8 cellular contexts compared by ENCODE assay signal in the genomic region with DNA sequence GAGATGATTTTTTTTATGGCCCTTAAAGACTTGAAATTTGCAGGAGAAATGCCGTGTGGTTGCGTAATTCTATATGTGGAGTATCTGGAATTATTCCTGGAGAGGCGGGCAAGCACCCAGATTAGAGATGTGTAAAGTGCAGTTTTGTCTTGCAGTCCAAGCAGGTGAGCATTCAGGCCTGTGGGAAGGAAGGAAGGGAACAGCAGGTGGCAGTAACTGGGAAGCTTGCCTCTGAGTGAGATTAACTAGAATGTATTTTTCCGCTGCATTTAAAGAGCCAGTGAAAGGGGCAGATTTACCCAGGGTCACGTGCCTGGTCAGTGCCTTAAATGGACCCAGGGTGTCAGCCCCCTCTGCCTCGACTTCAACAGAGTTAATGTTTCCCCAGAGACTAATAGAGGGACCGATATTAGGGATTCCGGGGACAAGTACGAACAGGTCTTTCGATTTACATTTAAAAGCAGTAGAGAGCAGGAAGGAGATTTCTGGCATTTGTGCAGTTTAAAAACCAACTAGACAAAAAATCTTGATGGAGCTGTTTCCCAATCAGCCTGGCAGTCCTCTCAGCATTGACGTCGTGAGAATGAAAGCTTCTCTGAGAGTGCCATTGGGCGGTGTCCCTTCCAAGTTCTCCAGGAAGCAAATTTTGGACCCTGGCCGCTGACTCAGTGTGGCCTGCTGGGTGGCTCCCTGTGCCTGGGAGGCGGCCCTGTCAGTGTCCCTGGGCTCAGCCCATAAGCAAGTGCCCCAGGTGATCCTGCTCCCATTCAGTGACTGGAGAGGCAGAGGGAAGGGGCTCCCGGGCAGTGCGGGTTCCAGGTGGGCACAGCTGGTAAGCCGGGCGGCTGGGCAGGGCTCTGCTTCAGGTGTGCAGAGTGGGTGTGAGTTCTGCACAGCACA. TPM values are rescaled to one million over a fixed set of nuclear protein-coding genes. Genes with fewer than 3 reads are reported as not detected.
DNase-seq lines count a peak whose midpoint lies in the region; ATAC-seq and TF ChIP-seq lines count a peak whose summit lies in the region.

No MANE protein-coding gene starts in this region.

- H3K27me3 ChIP-seq in H7 (ENCODE audit: control insufficient read depth, insufficient read depth, low read length) (no peaks in the 10 kb centered on the region), gastroesophageal sphincter (no peaks in the 10 kb centered on the region)

- TF ChIP-seq CTCF in gastroesophageal sphincter (IDR thresholded peaks at IDR 0.05), result peak in 2 of 4 experiments; percentile 57 to 58
- TF ChIP-seq CTCF in omental fat pad (IDR thresholded peaks at IDR 0.05), result no peak

- no peak overlapping the region for H3K4me3 ChIP-seq in H7 (ENCODE audit: insufficient read depth, low read depth, low read length)
- peak overlapping the region in 1 of 2 donors; percentile 9 for H3K4me3 ChIP-seq in gastroesophageal sphincter

- no peaks in the 10 kb centered on the region for H3K9me3 ChIP-seq in gastroesophageal sphincter

- ATAC-seq in gastroesophageal sphincter, result peak; percentile 86
- peak; percentile 67 for ATAC-seq in omental fat pad (ENCODE audit: low FRiP score)
- ATAC-seq in HG03439 (IDR thresholded peaks at IDR 0.05; ENCODE audit: unreplicated experiment), result no peak
- no peak for ATAC-seq in activated CD4-positive, CD25-positive, alpha-beta regulatory T cell treated with anti-CD3 and anti-CD28 coated beads, Interleukin-2, amount 50 U/mL, for 24 hours

- no peak for TF ChIP-seq EP300 in gastroesophageal sphincter (IDR thresholded peaks at IDR 0.05)

- no peaks in the 10 kb centered on the region for H3K36me3 ChIP-seq in H7 (replicated peaks; ENCODE audit: control insufficient read depth, insufficient read depth, low read length)
- no peaks in the 10 kb centered on the region for H3K36me3 ChIP-seq in gastroesophageal sphincter

- TF ChIP-seq POLR2A in gastroesophageal sphincter (IDR thresholded peaks at IDR 0.05), result no peak

- H3K4me1 ChIP-seq in gastroesophageal sphincter, result peaks cover 0 to 32% (median 18%) of the 10 kb centered on the region in 3 donors

- 42 to 63% methylated on average over 10 to 12 of the region's 19 CpGs for WGBS in gastroesophageal sphincter (ENCODE audit: low coverage in 1 of 2), 2 donors

- peak overlapping the region in 3 of 4 donors; percentile 44 to 67 (median 61) for H3K27ac ChIP-seq in gastroesophageal sphincter

- DNase-seq in H7, result peak; percentile 69
- DNase-seq in SHP77 treated with DMSO at 0.1 percent for 48 hours (lab: John Stamatoyannopoulos, UW), result peak; percentile 18
- DNase-seq in omental fat pad (ENCODE audit: low spot score), result no peak
- no peak for DNase-seq in stimulated activated CD8-positive, alpha-beta memory T cell treated with anti-CD3 and anti-CD28 coated beads, Interleukin-4, amount 100 ng/mL, for 48 hours
- DNase-seq in SKM-1 treated with dmso at 0.1 percent for 144 hours (lab: John Stamatoyannopoulos, UW; ENCODE audit: unreplicated experiment), result no peak

RNA-seq across cellular contexts. Expression of a gene that starts 38.2 kb away (rescaled TPM):
- 30.4 and 31.2 TPM in 2 replicates for total RNA-seq in H7 (2014; rRNA removed; shearing (Covaris generic))
- total RNA-seq in gastroesophageal sphincter, result 10 to 100 TPM in 3 of 4 donors, 1 to 10 TPM in 1; 10.0 to 15.2 (median 13.9) TPM
- 10 to 100 TPM; 25.8 to 42.3 (median 33.9) TPM for total RNA-seq in omental fat pad

Comparison
In these comparisons a context has a peak if more than half of its experiments do, and no peak if none do; other contexts are left out.
1. DNase-seq: peak in H7 (single experiment) and SHP77 treated with DMSO at 0.1 percent for 48 hours (single experiment); none in omental fat pad (single experiment), stimulated activated CD8-positive, alpha-beta memory T cell treated with anti-CD3 and anti-CD28 coated beads, Interleukin-4, amount 100 ng/mL, for 48 hours (single experiment) and SKM-1 treated with dmso at 0.1 percent for 144 hours (single experiment).
2. ATAC-seq: peak in gastroesophageal sphincter (single experiment) and omental fat pad (single experiment); none in HG03439 (single experiment) and activated CD4-positive, CD25-positive, alpha-beta regulatory T cell treated with anti-CD3 and anti-CD28 coated beads, Interleukin-2, amount 50 U/mL, for 24 hours (0 of 2).